15 cellular contexts compared by ENCODE assay signal in the genomic region with DNA sequence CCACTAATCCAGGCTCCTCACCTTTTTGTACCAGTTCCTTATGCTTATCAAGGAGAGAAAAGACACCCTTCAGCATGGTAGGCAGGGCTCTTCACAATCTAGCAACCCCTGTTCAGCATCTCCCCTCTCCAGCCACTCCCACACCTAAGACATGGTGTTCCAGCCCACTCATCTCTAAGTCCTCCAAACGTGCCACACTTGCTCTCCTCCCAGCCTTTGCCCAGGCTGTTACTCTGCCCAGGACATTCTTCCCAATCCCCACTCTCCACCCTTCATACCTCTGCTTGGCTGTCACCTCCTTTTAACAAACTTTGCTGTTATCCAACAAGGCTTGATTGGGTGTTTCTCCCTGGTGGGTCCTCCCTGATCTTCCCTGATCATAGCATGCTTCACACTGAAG.
A peak's percentile ranks its signal among the peaks of the same experiment; 100 is the strongest.
DNase-seq lines count a peak whose midpoint lies in the region; ATAC-seq, FAIRE-seq and TF ChIP-seq lines count a peak whose summit lies in the region.
"Had no signal": no experiment of that assay in that cellular context is flagged by ENCODE, and none has a peak within 500 bp of the region (broad histone marks: within the 10 kb centered on the region; RNA-seq: fewer than 3 reads in every experiment).

No MANE protein-coding gene starts in this region.

- CTCF ChIA-PET in IMR-90 (lab: Yijun Ruan, JAX), result no interaction called here

- DNase-seq in IMR-90, result no peak
- no peak for DNase-seq in coronary artery (ENCODE audit: low spot score)
- no peak for DNase-seq in urothelium cell line (ENCODE audit: low spot score)
- no peak for DNase-seq in mucosa of gallbladder (ENCODE audit: low spot score)
- no peak for DNase-seq in pancreas
- DNase-seq: CD4-positive, alpha-beta memory T cell; DMS79; H7 had no signal

- no peak for TF ChIP-seq RAD21 in IMR-90 (IDR thresholded peaks at IDR 0.05; ENCODE audit: low read length)

- H3K36me3 ChIP-seq in IMR-90 (ENCODE audit: control insufficient read depth, insufficient read depth, low read length) (no peaks in the 10 kb centered on the region), stomach smooth muscle (ENCODE audit: control insufficient read depth in 2 of 2, insufficient read depth in 2 of 2, low read length in 2 of 2) (no peaks in the 10 kb centered on the region), pancreas (no peaks in the 10 kb centered on the region)

- H4K8ac ChIP-seq in IMR-90 (ENCODE audit: low read depth in 2 of 2, low read length in 2 of 2), result peak overlapping the region; percentile 24 to 59; a peak in 2 of 4 replicates

- peak overlapping the region; percentile 74; the same call in 1 of the 3 replicates for H2BK15ac ChIP-seq in IMR-90 (ENCODE audit: low read depth, low read length)

- H3K9ac ChIP-seq in IMR-90 (ENCODE audit: low read depth, low read length) (no peak overlapping the region), stomach smooth muscle (ENCODE audit: low read length in 2 of 2) (no peak overlapping the region)

- no peak overlapping the region for H3K4me2 ChIP-seq in IMR-90 (ENCODE audit: low read depth, low read length)
- H3K4me2 ChIP-seq: GM23338 had no signal

- H2BK5ac ChIP-seq in IMR-90 (ENCODE audit: low read depth, low read length, poor library complexity, severe bottlenecking), result peak overlapping the region; percentile 54

- H3K4me1 ChIP-seq in IMR-90 (ENCODE audit: control insufficient read depth, insufficient read depth, low read length) (peaks cover 34% of the 10 kb centered on the region), stomach smooth muscle (ENCODE audit: control insufficient read depth, insufficient read depth, low read length) (peaks cover 22% of the 10 kb centered on the region), pancreas (peaks cover 30 to 45% (median 43%) of the 10 kb centered on the region in 3 donors)

- peak overlapping the region; percentile 9 for H2AK9ac ChIP-seq in IMR-90 (replicated peaks; ENCODE audit: low read depth, low read length, poor library complexity)

- 43% methylated on average over 1 of the region's 1 CpG; no CpG with 5 or more reads in 1 of the 2 experiments for WGBS in IMR-90 (ENCODE audit: extremely low coverage in 2 of 2, insufficient read length in 1 of 2), 2 experiments
- 66 to 71% methylated on average over 1 of the region's 1 CpG for WGBS in pancreas, 2 donors

- peak overlapping the region; percentile 77 for H3K18ac ChIP-seq in IMR-90 (ENCODE audit: low read depth, low read length)

- no TSS peak for BruUV-seq in IMR-90 (replicated peaks; lab: Mats Ljungman, UMichigan)

- peaks cover 4% of the 10 kb centered on the region; the same call in 1 of the 2 replicates for H3K9me1 ChIP-seq in IMR-90 (ENCODE audit: insufficient read depth, low read length)

- intact Hi-C loops in IMR-90 (cut with micrococcal nuclease) (loop anchor here (10.0 kb wide), 1 partner anchor 962 kb away; no protein-coding TSS in a partner anchor), pancreas (cut with DNase I) (no loop called here)

- H3K56ac ChIP-seq in IMR-90 (ENCODE audit: extremely low read depth, insufficient read depth, low read length), result no peak overlapping the region

- H3K27me3 ChIP-seq in IMR-90 (ENCODE audit: control insufficient read depth, insufficient read depth, low read length) (no peaks in the 10 kb centered on the region), stomach smooth muscle (ENCODE audit: control insufficient read depth in 1 of 2, insufficient read depth in 2 of 2, low read length in 2 of 2) (no peaks in the 10 kb centered on the region), pancreas (no peaks in the 10 kb centered on the region)

- H3K9me3 ChIP-seq in IMR-90 (ENCODE audit: control insufficient read depth, insufficient read depth, low read length), result no peaks in the 10 kb centered on the region
- no peaks in the 10 kb centered on the region for H3K9me3 ChIP-seq in stomach smooth muscle (ENCODE audit: control insufficient read depth in 2 of 2, low read length in 2 of 2)
- no peaks in the 10 kb centered on the region for H3K9me3 ChIP-seq in pancreas

- no peak overlapping the region for H2AFZ ChIP-seq in IMR-90 (replicated peaks; ENCODE audit: low read length, poor library complexity)
- H2AFZ ChIP-seq: GM23338 had no signal

- H3K14ac ChIP-seq in IMR-90 (replicated peaks; ENCODE audit: low read depth, low read length), result peak overlapping the region; percentile 85

- peak overlapping the region; percentile 14; the same call in 1 of the 2 replicates for H3K23ac ChIP-seq in IMR-90 (ENCODE audit: low read depth, low read length)

- H4K5ac ChIP-seq in IMR-90 (ENCODE audit: low read depth, low read length), result peak overlapping the region; percentile 68

- H3K27ac ChIP-seq in IMR-90 (ENCODE audit: insufficient read depth, low read length), result peak overlapping the region; percentile 85; the same call in 1 of the 2 replicates
- peak overlapping the region; percentile 50 to 87 for H3K27ac ChIP-seq in coronary artery
- H3K27ac ChIP-seq in stomach smooth muscle (ENCODE audit: low read length), result peak overlapping the region; percentile 31
- no peak overlapping the region for H3K27ac ChIP-seq in pancreas
- H3K27ac ChIP-seq: C4-2B had no signal

- H3K79me1 ChIP-seq in IMR-90 (ENCODE audit: low read depth in 1 of 2, low read length in 2 of 2), result no peaks in the 10 kb centered on the region

- peak overlapping the region; percentile 73 for H2AK5ac ChIP-seq in IMR-90 (ENCODE audit: low read depth, low read length)

- in situ Hi-C loops in IMR-90 (cut with MboI; ENCODE audit: low sequenced_read_pairs), result no loop called here

- ATAC-seq in IMR-90 (ENCODE audit: low read depth) (no peak), pancreas (no peak), GM21367 (IDR thresholded peaks at IDR 0.05; ENCODE audit: unreplicated experiment) (no peak)
- ATAC-seq: GM12878, GM23338 had no signal

- H3K4me3 ChIP-seq in IMR-90 (ENCODE audit: insufficient read depth, low read depth, low read length) (no peak overlapping the region), coronary artery (no peak overlapping the region), stomach smooth muscle (ENCODE audit: low read length in 2 of 2) (no peak overlapping the region), pancreas (no peak overlapping the region)
- H3K4me3 ChIP-seq: GM12878, GM23338 had no signal

- TF ChIP-seq POLR2A in IMR-90 (IDR thresholded peaks at IDR 0.05; ENCODE audit: low read depth, low read length), result no peak

- POLR2A ChIA-PET in IMR-90 (lab: Charles Lee; ENCODE audit: unreplicated experiment), result no interaction called here

- TF ChIP-seq CTCF in IMR-90 (conservative IDR thresholded peaks at IDR 0.05; ENCODE audit: low read depth, low read length) (no peak), coronary artery (IDR thresholded peaks at IDR 0.05) (no peak), pancreas (IDR thresholded peaks at IDR 0.05) (no peak)

- dilution Hi-C loops in IMR-90 (cut with HindIII; ENCODE audit: low sequenced_read_pairs, unreplicated experiment), result no loop called here

- H3K4ac ChIP-seq in IMR-90 (ENCODE audit: low read depth, low read length), result peak overlapping the region; percentile 82

- H2BK120ac ChIP-seq in IMR-90 (ENCODE audit: low read depth, low read length), result peak overlapping the region; percentile 87

- FAIRE-seq in urothelium cell line (lab: Jason Lieb, UNC), result peak; percentile 56
- FAIRE-seq in pancreas (lab: Jason Lieb, UNC), result no peak
- FAIRE-seq: A204.1, GM12878, GM18507 had no signal

- H4K91ac ChIP-seq in IMR-90 (ENCODE audit: insufficient read depth, low read depth, low read length), result peak overlapping the region; percentile 77

- no peaks in the 10 kb centered on the region for H4K20me1 ChIP-seq in IMR-90 (ENCODE audit: insufficient read depth, low read length)

- peak overlapping the region; percentile 88 for H2BK20ac ChIP-seq in IMR-90 (ENCODE audit: low read depth, low read length)

TF ChIP-seq in IMR-90, 13 proteins besides CTCF, POLR2A, EP300 and RAD21:
- TF ChIP-seq SMC3 (IDR thresholded peaks at IDR 0.05; ENCODE audit: low read depth, low read length), result no peak
- TF ChIP-seq NFE2L2 (IDR thresholded peaks at IDR 0.05; ENCODE audit: low read depth, low read length), result no peak
- TF ChIP-seq, protein P1, sequence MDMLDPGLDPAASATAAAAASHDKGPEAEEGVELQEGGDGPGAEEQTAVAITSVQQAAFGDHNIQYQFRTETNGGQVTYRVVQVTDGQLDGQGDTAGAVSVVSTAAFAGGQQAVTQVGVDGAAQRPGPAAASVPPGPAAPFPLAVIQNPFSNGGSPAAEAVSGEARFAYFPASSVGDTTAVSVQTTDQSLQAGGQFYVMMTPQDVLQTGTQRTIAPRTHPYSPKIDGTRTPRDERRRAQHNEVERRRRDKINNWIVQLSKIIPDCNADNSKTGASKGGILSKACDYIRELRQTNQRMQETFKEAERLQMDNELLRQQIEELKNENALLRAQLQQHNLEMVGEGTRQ (IDR thresholded peaks at IDR 0.05; ENCODE audit: low read depth, low read length), result no peak
- TF ChIP-seq CHD1 (IDR thresholded peaks at IDR 0.05; ENCODE audit: low read depth, low read length), result no peak
- no peak for TF ChIP-seq MXI1 (IDR thresholded peaks at IDR 0.05; ENCODE audit: borderline replicate concordance, low read depth, low read length)
- TF ChIP-seq RFX5 (IDR thresholded peaks at IDR 0.05; ENCODE audit: low read depth, low read length), result no peak
- TF ChIP-seq MAZ (IDR thresholded peaks at IDR 0.05; ENCODE audit: borderline replicate concordance, low read depth, low read length), result no peak
- no peak for TF ChIP-seq FOS (IDR thresholded peaks at IDR 0.05; ENCODE audit: low read depth, low read length)
- TF ChIP-seq RCOR1 (IDR thresholded peaks at IDR 0.05; ENCODE audit: insufficient replicate concordance, low read length), result no peak
- TF ChIP-seq MAFK (IDR thresholded peaks at IDR 0.05; ENCODE audit: low read depth, low read length), result no peak
- TF ChIP-seq BHLHE40 (IDR thresholded peaks at IDR 0.05; ENCODE audit: low read depth, low read length), result no peak
- TF ChIP-seq CEBPB (IDR thresholded peaks at IDR 0.05; ENCODE audit: low read depth, low read length), result no peak
- TF ChIP-seq, protein P2, sequence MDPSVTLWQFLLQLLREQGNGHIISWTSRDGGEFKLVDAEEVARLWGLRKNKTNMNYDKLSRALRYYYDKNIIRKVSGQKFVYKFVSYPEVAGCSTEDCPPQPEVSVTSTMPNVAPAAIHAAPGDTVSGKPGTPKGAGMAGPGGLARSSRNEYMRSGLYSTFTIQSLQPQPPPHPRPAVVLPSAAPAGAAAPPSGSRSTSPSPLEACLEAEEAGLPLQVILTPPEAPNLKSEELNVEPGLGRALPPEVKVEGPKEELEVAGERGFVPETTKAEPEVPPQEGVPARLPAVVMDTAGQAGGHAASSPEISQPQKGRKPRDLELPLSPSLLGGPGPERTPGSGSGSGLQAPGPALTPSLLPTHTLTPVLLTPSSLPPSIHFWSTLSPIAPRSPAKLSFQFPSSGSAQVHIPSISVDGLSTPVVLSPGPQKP (IDR thresholded peaks at IDR 0.05; ENCODE audit: borderline replicate concordance, low read depth, low read length), result no peak

Comparison
In these comparisons a context has a peak if more than half of its experiments do, and no peak if none do; other contexts are left out.
1. H3K27ac ChIP-seq: peak in IMR-90 (single experiment), coronary artery (2 of 2) and stomach smooth muscle (single experiment); none in pancreas (0 of 4).